ENCODE assay signal across 14 cellular contexts in the genomic region with DNA sequence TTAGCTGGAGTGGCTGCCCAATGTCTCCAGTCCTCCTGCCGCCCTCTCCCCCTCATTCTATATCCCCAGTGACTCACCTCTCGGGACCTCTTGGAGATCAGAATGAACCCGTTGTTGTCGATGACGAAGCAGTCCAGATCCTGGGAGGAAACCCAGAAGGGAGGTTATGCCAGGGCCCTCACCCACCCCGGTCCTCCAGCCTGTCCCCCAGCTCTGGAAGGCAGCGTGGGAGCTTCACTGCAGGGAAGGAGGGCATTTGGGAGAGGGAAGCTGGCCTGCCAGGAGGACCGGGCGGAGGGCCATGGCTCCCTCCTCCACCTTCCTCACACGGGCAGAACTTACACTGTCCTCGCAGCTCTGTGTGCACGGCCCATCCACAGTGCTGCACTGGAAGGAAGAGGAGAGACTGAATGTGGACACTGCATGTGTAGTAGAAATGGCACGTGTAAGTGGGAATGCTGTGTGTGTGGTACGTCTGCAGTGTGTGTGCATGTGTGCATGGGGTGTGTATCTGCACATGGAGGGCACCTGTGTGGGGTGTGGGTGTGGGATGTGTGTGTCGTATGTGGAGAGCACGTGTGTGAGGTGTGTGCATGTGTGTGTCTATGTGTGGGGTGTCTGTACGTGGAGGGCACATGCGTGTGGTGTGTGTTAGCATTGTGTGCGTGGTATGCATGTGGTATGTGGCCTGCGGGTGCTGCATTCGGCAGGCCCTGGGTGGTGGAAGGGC. TPM values are rescaled to one million over a fixed set of nuclear protein-coding genes. Genes with fewer than 3 reads are reported as not detected.
DNase-seq lines count a peak whose midpoint lies in the region; ATAC-seq lines count a peak whose summit lies in the region.
"Had no signal": no experiment of that assay in that cellular context is flagged by ENCODE, and none has a peak within 500 bp of the region (broad histone marks: within the 10 kb centered on the region; RNA-seq: fewer than 3 reads in every experiment).

No MANE protein-coding gene starts in this region.

- no peak overlapping the region for H3K27ac ChIP-seq in CD4-positive, CD25-positive, alpha-beta regulatory T cell (ENCODE audit: insufficient read depth, low read length, poor library complexity, severe bottlenecking)
- H3K27ac ChIP-seq: cardiac muscle cell, SK-N-MC, suprapubic skin had no signal

- DNase-seq in CD4-positive, CD25-positive, alpha-beta regulatory T cell: no peak
- DNase-seq in ELR (ENCODE audit: low read depth) (peak; percentile 61), iris pigment epithelial cell (ENCODE audit: low read depth) (peak; percentile 75), head of caudate nucleus (no peak), hypothalamus (lab: John Stamatoyannopoulos, UW) (no peak), glomerular visceral epithelial cell (ENCODE audit: extremely low spot score) (no peak)
- no peak for DNase-seq in activated T-helper 1 cell treated with anti-CD3 and anti-CD28 coated beads, Interleukin-12 subunit alpha, Interleukin-12 subunit beta, Interleukin-2, Interleukin-4 antibody, amounts not matched to agents 30 ng/mL and 10 ng/mL and 1 ng/mL, durations not matched to agents 14 hours and 24 hours and 36 hours (ENCODE audit: low spot score)
- DNase-seq: NCI-H1436 had no signal

- peaks cover 0 to 29% (median 4%) of the 10 kb centered on the region in 4 donors for H3K4me1 Mint-ChIP-seq in CD4-positive, CD25-positive, alpha-beta regulatory T cell
- no peaks in the 10 kb centered on the region for H3K4me1 Mint-ChIP-seq in activated T-helper 1 cell treated with anti-CD3 and anti-CD28 coated beads, Interleukin-12 subunit alpha, Interleukin-12 subunit beta, Interleukin-2, Interleukin-4 antibody, amounts not matched to agents 30 ng/mL and 10 ng/mL and 1 ng/mL, durations not matched to agents 14 hours and 24 hours and 36 hours (ENCODE audit: low read depth)

- peak overlapping the region; percentile 46 to 91 (median 69) for H3K27ac Mint-ChIP-seq in CD4-positive, CD25-positive, alpha-beta regulatory T cell
- H3K27ac Mint-ChIP-seq in activated T-helper 1 cell treated with anti-CD3 and anti-CD28 coated beads, Interleukin-12 subunit alpha, Interleukin-12 subunit beta, Interleukin-2, Interleukin-4 antibody, amounts not matched to agents 30 ng/mL and 10 ng/mL and 1 ng/mL, durations not matched to agents 14 hours and 24 hours and 36 hours: peak overlapping the region; percentile 47

- intact Hi-C loops in activated T-helper 1 cell treated with anti-CD3 and anti-CD28 coated beads, Interleukin-12 subunit alpha, Interleukin-12 subunit beta, Interleukin-2, Interleukin-4 antibody, amounts not matched to agents 30 ng/mL and 10 ng/mL and 1 ng/mL, durations not matched to agents 14 hours and 24 hours and 36 hours (cut with micrococcal nuclease): no loop called here
- intact Hi-C loops in head of caudate nucleus (cut with DNase I): no loop called here

- H3K36me3 ChIP-seq in CD4-positive, CD25-positive, alpha-beta regulatory T cell (ENCODE audit: control insufficient read depth, insufficient read depth, low read length): no peaks in the 10 kb centered on the region
- H3K36me3 ChIP-seq: cardiac muscle cell, suprapubic skin had no signal

- H3K4me1 ChIP-seq in CD4-positive, CD25-positive, alpha-beta regulatory T cell (ENCODE audit: control insufficient read depth, insufficient read depth, low read length, poor library complexity, severe bottlenecking): peaks cover 4% of the 10 kb centered on the region

- H3K4me3 ChIP-seq in CD4-positive, CD25-positive, alpha-beta regulatory T cell (ENCODE audit: low read depth, low read length): no peak overlapping the region
- H3K4me3 ChIP-seq: cardiac muscle cell, mucosa of descending colon, SK-N-MC, suprapubic skin had no signal

- ATAC-seq in CD4-positive, CD25-positive, alpha-beta regulatory T cell (ENCODE audit: low read depth in 2 of 2): no peak
- ATAC-seq in GM21390 (IDR thresholded peaks at IDR 0.05; ENCODE audit: unreplicated experiment): no peak
- ATAC-seq: mucosa of descending colon had no signal

- H3K27me3 Mint-ChIP-seq in CD4-positive, CD25-positive, alpha-beta regulatory T cell: peaks cover 15% of the 10 kb centered on the region
- peaks cover 2% of the 10 kb centered on the region for H3K27me3 Mint-ChIP-seq in activated T-helper 1 cell treated with anti-CD3 and anti-CD28 coated beads, Interleukin-12 subunit alpha, Interleukin-12 subunit beta, Interleukin-2, Interleukin-4 antibody, amounts not matched to agents 30 ng/mL and 10 ng/mL and 1 ng/mL, durations not matched to agents 14 hours and 24 hours and 36 hours (ENCODE audit: insufficient read depth)

- no peaks in the 10 kb centered on the region for H3K27me3 ChIP-seq in CD4-positive, CD25-positive, alpha-beta regulatory T cell (ENCODE audit: control insufficient read depth, insufficient read depth, low read length)
- H3K27me3 ChIP-seq: cardiac muscle cell had no signal

- no peaks in the 10 kb centered on the region for H3K36me3 Mint-ChIP-seq in CD4-positive, CD25-positive, alpha-beta regulatory T cell
- H3K36me3 Mint-ChIP-seq in activated T-helper 1 cell treated with anti-CD3 and anti-CD28 coated beads, Interleukin-12 subunit alpha, Interleukin-12 subunit beta, Interleukin-2, Interleukin-4 antibody, amounts not matched to agents 30 ng/mL and 10 ng/mL and 1 ng/mL, durations not matched to agents 14 hours and 24 hours and 36 hours (ENCODE audit: low read depth): no peaks in the 10 kb centered on the region

- peak overlapping the region; percentile 1 to 62 (median 40) for H3K4me3 Mint-ChIP-seq in CD4-positive, CD25-positive, alpha-beta regulatory T cell
- H3K4me3 Mint-ChIP-seq in activated T-helper 1 cell treated with anti-CD3 and anti-CD28 coated beads, Interleukin-12 subunit alpha, Interleukin-12 subunit beta, Interleukin-2, Interleukin-4 antibody, amounts not matched to agents 30 ng/mL and 10 ng/mL and 1 ng/mL, durations not matched to agents 14 hours and 24 hours and 36 hours: peak overlapping the region; percentile 35

- H3K9me3 ChIP-seq in CD4-positive, CD25-positive, alpha-beta regulatory T cell (ENCODE audit: control insufficient read depth in 2 of 2, low read length in 2 of 2): no peaks in the 10 kb centered on the region
- H3K9me3 ChIP-seq: mucosa of descending colon, suprapubic skin had no signal

- H3K9me3 Mint-ChIP-seq in CD4-positive, CD25-positive, alpha-beta regulatory T cell: no peaks in the 10 kb centered on the region
- no peaks in the 10 kb centered on the region for H3K9me3 Mint-ChIP-seq in activated T-helper 1 cell treated with anti-CD3 and anti-CD28 coated beads, Interleukin-12 subunit alpha, Interleukin-12 subunit beta, Interleukin-2, Interleukin-4 antibody, amounts not matched to agents 30 ng/mL and 10 ng/mL and 1 ng/mL, durations not matched to agents 14 hours and 24 hours and 36 hours

RNA-seq across cellular contexts. Expression of a gene that starts 10.0 kb away (rescaled TPM):
- total RNA-seq in CD4-positive, CD25-positive, alpha-beta regulatory T cell: not detected
- not detected for polyA plus RNA-seq in CD4-positive, CD25-positive, alpha-beta regulatory T cell
- not detected in 2 replicates for total RNA-seq in activated T-helper 1 cell treated with anti-CD3 and anti-CD28 coated beads, Interleukin-12 subunit alpha, Interleukin-12 subunit beta, Interleukin-2, Interleukin-4 antibody, amounts not matched to agents 30 ng/mL and 10 ng/mL and 1 ng/mL, durations not matched to agents 14 hours and 24 hours and 36 hours
- total RNA-seq: cardiac muscle cell, esophagus mucosa, mucosa of descending colon had no signal
- polyA plus RNA-seq: cardiac muscle cell had no signal

Comparison
In these comparisons a context has a peak if more than half of its experiments do, and no peak if none do; other contexts are left out.
1. DNase-seq: peak in ELR (single experiment) and iris pigment epithelial cell (single experiment); none in CD4-positive, CD25-positive, alpha-beta regulatory T cell (0 of 3), activated T-helper 1 cell treated with anti-CD3 and anti-CD28 coated beads, Interleukin-12 subunit alpha, Interleukin-12 subunit beta, Interleukin-2, Interleukin-4 antibody, amounts not matched to agents 30 ng/mL and 10 ng/mL and 1 ng/mL, durations not matched to agents 14 hours and 24 hours and 36 hours (single experiment), head of caudate nucleus (0 of 42), hypothalamus (0 of 51) and glomerular visceral epithelial cell (single experiment).